8 cellular contexts compared by ENCODE assay signal in the genomic region with DNA sequence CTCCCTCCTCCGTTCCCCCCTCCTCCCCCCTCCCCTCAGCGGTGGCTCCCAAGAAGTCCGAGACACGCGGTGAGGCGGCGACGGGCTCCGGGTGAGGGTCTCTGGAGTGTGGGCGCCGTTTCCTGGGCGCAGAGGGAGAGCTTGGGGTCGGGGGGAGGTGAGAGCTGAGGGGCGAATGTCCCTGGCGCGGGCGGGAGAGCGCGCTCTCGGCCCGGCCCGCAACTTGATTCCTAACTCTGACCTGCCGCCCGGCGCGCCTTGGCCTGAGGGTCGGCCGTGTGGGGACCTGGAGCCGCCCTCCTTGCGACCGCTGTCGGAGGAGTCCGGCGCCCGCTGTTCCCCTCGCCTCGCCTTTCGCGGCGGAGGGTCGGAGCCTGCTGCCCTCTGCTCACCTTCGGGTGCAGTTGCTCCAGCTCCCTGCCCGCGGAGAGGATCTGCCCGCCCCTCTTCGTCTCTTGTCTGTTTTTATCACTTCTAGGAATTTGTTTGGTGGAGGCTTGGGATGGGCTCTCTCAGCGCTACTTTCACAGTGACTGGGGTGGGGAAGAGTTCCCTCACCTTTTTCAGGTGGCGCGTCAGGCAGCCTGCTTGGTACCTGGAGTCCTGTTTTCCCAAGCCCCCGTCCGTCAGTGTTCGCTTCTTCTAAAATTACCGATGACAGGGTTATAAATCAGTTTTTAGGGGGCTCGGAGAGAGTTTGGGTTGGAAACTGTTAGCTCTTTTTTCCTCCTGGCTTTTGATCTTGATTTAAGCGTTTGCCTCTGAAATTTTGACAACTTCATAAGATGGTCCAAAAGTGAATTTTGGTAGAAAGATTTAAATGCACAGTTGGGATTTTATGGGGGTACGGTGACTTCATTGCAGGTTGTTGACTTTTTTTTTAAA. TPM values are rescaled to one million over a fixed set of nuclear protein-coding genes. Genes with fewer than 3 reads are reported as not detected.
DNase-seq lines count a peak whose midpoint lies in the region; ATAC-seq and TF ChIP-seq lines count a peak whose summit lies in the region.

No MANE protein-coding gene starts in this region.

- H3K9ac ChIP-seq in subcutaneous abdominal adipose tissue (ENCODE audit: low read length in 5 of 5): peak overlapping the region; percentile 84 to 94 (median 93)

- no peaks in the 10 kb centered on the region for H3K27me3 ChIP-seq in lung (ENCODE audit: control insufficient read depth, insufficient read depth)
- H3K27me3 ChIP-seq in subcutaneous abdominal adipose tissue (ENCODE audit: control insufficient read depth in 5 of 5, insufficient read depth in 4 of 5, low read length in 5 of 5): no peaks in the 10 kb centered on the region

- H3K36me3 ChIP-seq in lung (ENCODE audit: control insufficient read depth in 2 of 2, insufficient read depth in 2 of 2, low read length in 2 of 2): no peaks in the 10 kb centered on the region
- H3K36me3 ChIP-seq in subcutaneous abdominal adipose tissue (ENCODE audit: control insufficient read depth in 5 of 5, insufficient read depth in 5 of 5, low read length in 5 of 5): peaks cover 0 to 5% (median 0%) of the 10 kb centered on the region in 5 donors

- H3K4me3 ChIP-seq in lung (peak overlapping the region; percentile 98), subcutaneous abdominal adipose tissue (ENCODE audit: low read depth in 1 of 5, low read length in 5 of 5) (peak overlapping the region; percentile 89 to 95 (median 94))

- no peaks in the 10 kb centered on the region for H3K9me3 ChIP-seq in lung (ENCODE audit: control insufficient read depth in 2 of 2, insufficient read depth in 1 of 2, low read length in 1 of 2)
- no peaks in the 10 kb centered on the region for H3K9me3 ChIP-seq in subcutaneous abdominal adipose tissue (ENCODE audit: control insufficient read depth in 5 of 5, low read length in 5 of 5)

- peak; percentile 61 for DNase-seq in DMS53 treated with DMSO at 0.1 percent for 48 hours (lab: John Stamatoyannopoulos, UW; ENCODE audit: unreplicated experiment)
- peak; percentile 35 for DNase-seq in lung (ENCODE audit: low spot score)
- no peak for DNase-seq in GDM1 (lab: John Stamatoyannopoulos, UW)

- TF ChIP-seq CTCF in lung (IDR thresholded peaks at IDR 0.05; ENCODE audit: control extremely low read depth, extremely low read depth): no peak

- H3K4me1 ChIP-seq in lung (ENCODE audit: control insufficient read depth in 2 of 2, insufficient read depth in 2 of 2, low read length in 2 of 2) (no peaks in the 10 kb centered on the region), subcutaneous abdominal adipose tissue (ENCODE audit: control insufficient read depth in 5 of 5, insufficient read depth in 5 of 5, low read length in 5 of 5) (peaks cover 0 to 50% (median 44%) of the 10 kb centered on the region in 5 donors)

- WGBS in lung, 2 donors: 0% methylated on average over 31 to 56 of the region's 56 CpGs

- ATAC-seq in GM19438 (IDR thresholded peaks at IDR 0.05; ENCODE audit: low read depth, unreplicated experiment) (peak; percentile 38), HG03460 (IDR thresholded peaks at IDR 0.05; ENCODE audit: unreplicated experiment) (peak; percentile 33), SK-N-SH treated with all-trans-retinoic acid at 6 μM for 48 hours (peak; percentile 65), lung (ENCODE audit: insufficient read depth, low FRiP score) (peak; percentile 71)

- H3K27ac ChIP-seq in cingulate gyrus (ENCODE audit: low read depth, low read length) (peak overlapping the region; percentile 88), lung (ENCODE audit: low read depth in 1 of 2, low read length in 1 of 2) (peak overlapping the region; percentile 91 to 98), subcutaneous abdominal adipose tissue (ENCODE audit: low read depth, low read length) (peak overlapping the region; percentile 97)

TF ChIP-seq in SK-N-SH treated with all-trans-retinoic acid at 6 μM for 48 hours, 23 proteins besides CTCF, POLR2A, EP300 and RAD21:
- TF ChIP-seq TCF4 (CRISPR knock-in tag; IDR thresholded peaks at IDR 0.05; ENCODE audit: borderline replicate concordance): no peak
- 0 out of 2 replicates have a peak, but pooled peaks have one; percentile 39 for TF ChIP-seq ZNF70 (CRISPR knock-in tag; IDR thresholded peaks at IDR 0.05)

RNA-seq across cellular contexts. Expression of a gene that starts 0.5 kb away (rescaled TPM):
- total RNA-seq in lung: 10 to 100 TPM; 58.5 to 61.1 TPM
- 10 to 100 TPM; 31.9 to 48.8 TPM for polyA plus RNA-seq in lung
